18 cellular contexts compared by ENCODE assay signal in the genomic region with DNA sequence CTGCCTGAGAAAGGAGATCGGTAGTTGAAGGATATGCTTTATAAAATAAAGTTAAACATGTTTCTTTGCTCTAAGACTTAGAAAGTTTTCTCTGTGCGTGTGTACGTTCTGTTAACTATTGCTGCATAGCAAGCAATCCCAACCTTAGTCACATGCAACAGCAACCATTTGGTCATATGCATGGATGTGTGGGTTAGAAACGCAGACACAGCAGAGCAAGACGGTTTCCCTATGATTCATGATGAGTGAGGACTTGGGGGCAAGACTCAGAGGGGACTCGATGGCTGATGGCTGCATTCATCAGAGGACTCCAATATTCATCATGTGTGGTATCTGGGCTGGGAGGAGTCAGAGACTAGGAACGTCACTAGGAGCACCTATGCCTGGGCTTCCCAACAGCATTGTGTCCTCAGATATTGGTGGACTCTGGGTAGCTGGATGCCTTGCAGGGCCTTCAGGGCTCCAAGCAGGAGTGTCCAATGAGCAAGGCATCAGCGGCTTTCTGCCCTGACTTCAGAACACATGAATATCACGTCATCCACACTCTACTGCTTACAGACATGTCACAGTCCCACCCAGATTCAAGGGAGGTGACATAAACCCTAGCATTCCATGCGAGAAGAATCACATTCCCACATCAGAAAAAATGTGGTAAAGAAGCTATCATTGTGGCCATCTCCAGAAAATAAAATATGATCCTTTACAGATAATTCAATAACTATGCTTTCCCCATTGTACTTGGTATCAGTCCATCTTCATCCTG.
"Had no signal": no experiment of that assay in that cellular context is flagged by ENCODE, and none has a peak within 500 bp of the region (broad histone marks: within the 10 kb centered on the region; RNA-seq: fewer than 3 reads in every experiment).

No MANE protein-coding gene starts in this region.

- H3K27ac ChIP-seq: body of pancreas, colonic mucosa, esophagus muscularis mucosa, foreskin keratinocyte, neutrophil, upper lobe of left lung had no signal

- H3K36me3 ChIP-seq: colonic mucosa, esophagus muscularis mucosa, neutrophil, upper lobe of left lung had no signal

- H3K27me3 ChIP-seq: body of pancreas, colonic mucosa, esophagus muscularis mucosa, foreskin keratinocyte, neutrophil, upper lobe of left lung had no signal

- H3K4me3 ChIP-seq: body of pancreas, colonic mucosa, esophagus muscularis mucosa, upper lobe of left lung had no signal

- H3K4me1 ChIP-seq: body of pancreas, colonic mucosa, esophagus muscularis mucosa, foreskin keratinocyte, upper lobe of left lung had no signal

- H3K9me3 ChIP-seq: body of pancreas, colonic mucosa, esophagus muscularis mucosa, neutrophil, upper lobe of left lung had no signal

- DNase-seq: activated CD4-positive, alpha-beta T cell treated with anti-CD3 and anti-CD28 coated beads for 48 hours; activated CD8-positive, alpha-beta memory T cell treated with anti-CD3 and anti-CD28 coated beads, Interleukin-2, amount 50 U/mL, for 4 hours; activated CD8-positive, alpha-beta T cell treated with anti-CD3 and anti-CD28 coated beads, Interleukin-2, amount 10 ng/mL, durations not matched to agents 7 days and 5 days; activated gamma-delta T cell; activated T-cell treated with anti-CD3 and anti-CD28 coated beads, Interleukin-2, amount 50 U/mL, for 72 hours; amniotic stem cell; body of pancreas; central memory CD4-positive, alpha-beta T cell; colonic mucosa; foreskin keratinocyte; head of caudate nucleus; kidney glomerular epithelial cell; left ventricle myocardium superior; natural killer cell; T-helper 17 cell; upper lobe of left lung had no signal
